Comparison of ENCODE assay signal across 2 cellular contexts in genomic region chr11:69703711-69704507, GRCh38.
TF ChIP-seq lines count a peak whose summit lies in the region.

Gene FGF19, minus strand, starts transcription at chr11:69704022. Its CDS starts 146 bp downstream, at chr11:69703876.

TF ChIP-seq in HEK293, 187 proteins besides CTCF, POLR2A, EP300 and RAD21:
- 0 out of 2 replicates have a peak, but pooled peaks have one; percentile 23 for TF ChIP-seq EGR2 (tag by site-specific recombination; IDR thresholded peaks at IDR 0.05; ENCODE audit: low read depth)
- peak; percentile 57; the same call in 1 of the 2 replicates for TF ChIP-seq GLIS1 (tag by site-specific recombination; IDR thresholded peaks at IDR 0.05)
- peak; percentile 67 for TF ChIP-seq ZFHX2 (tag by site-specific recombination; conservative IDR thresholded peaks at IDR 0.05)
- TF ChIP-seq ZNF211 (tag by site-specific recombination; IDR thresholded peaks at IDR 0.05; ENCODE audit: low read depth): no peak
- TF ChIP-seq ZBTB20 (tag by site-specific recombination; IDR thresholded peaks at IDR 0.05): peak; percentile 27; the same call in 1 of the 2 replicates
- peak; percentile 80 for TF ChIP-seq GLIS2 (tag by site-specific recombination; IDR thresholded peaks at IDR 0.05)
- no peak for TF ChIP-seq ZNF785 (tag by site-specific recombination; IDR thresholded peaks at IDR 0.05)
- TF ChIP-seq KLF1 (tag by site-specific recombination; IDR thresholded peaks at IDR 0.05): peak; percentile 33; the same call in 1 of the 2 replicates

TF ChIP-seq in K562, 482 proteins besides CTCF, POLR2A, EP300 and RAD21:
- TF ChIP-seq, protein P1, sequence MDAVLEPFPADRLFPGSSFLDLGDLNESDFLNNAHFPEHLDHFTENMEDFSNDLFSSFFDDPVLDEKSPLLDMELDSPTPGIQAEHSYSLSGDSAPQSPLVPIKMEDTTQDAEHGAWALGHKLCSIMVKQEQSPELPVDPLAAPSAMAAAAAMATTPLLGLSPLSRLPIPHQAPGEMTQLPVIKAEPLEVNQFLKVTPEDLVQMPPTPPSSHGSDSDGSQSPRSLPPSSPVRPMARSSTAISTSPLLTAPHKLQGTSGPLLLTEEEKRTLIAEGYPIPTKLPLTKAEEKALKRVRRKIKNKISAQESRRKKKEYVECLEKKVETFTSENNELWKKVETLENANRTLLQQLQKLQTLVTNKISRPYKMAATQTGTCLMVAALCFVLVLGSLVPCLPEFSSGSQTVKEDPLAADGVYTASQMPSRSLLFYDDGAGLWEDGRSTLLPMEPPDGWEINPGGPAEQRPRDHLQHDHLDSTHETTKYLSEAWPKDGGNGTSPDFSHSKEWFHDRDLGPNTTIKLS (IDR thresholded peaks at IDR 0.05; ENCODE audit: borderline replicate concordance, low read depth): no peak
- TF ChIP-seq XRCC4 (IDR thresholded peaks at IDR 0.05; ENCODE audit: extremely low read depth, insufficient read depth, insufficient read length) (no peak), ZNF140 (CRISPR knock-in tag; IDR thresholded peaks at IDR 0.05) (no peak), ZNF76 (CRISPR knock-in tag; IDR thresholded peaks at IDR 0.05; ENCODE audit: borderline replicate concordance) (no peak), ZC3H4 (CRISPR knock-in tag; IDR thresholded peaks at IDR 0.05; ENCODE audit: borderline replicate concordance) (no peak), ETV5 (CRISPR knock-in tag; IDR thresholded peaks at IDR 0.05; ENCODE audit: low read depth) (no peak), CHD4 (IDR thresholded peaks at IDR 0.05; ENCODE audit: insufficient read depth, insufficient replicate concordance, low read depth, low read length, poor library complexity, severe bottlenecking) (no peak), CHD2 (IDR thresholded peaks at IDR 0.05; ENCODE audit: low read depth, low read length) (no peak), EWSR1 (IDR thresholded peaks at IDR 0.05; ENCODE audit: borderline replicate concordance, low read depth, partially characterized antibody) (no peak)
- TF ChIP-seq, protein P2, sequence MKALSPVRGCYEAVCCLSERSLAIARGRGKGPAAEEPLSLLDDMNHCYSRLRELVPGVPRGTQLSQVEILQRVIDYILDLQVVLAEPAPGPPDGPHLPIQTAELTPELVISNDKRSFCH (CRISPR knock-in tag; IDR thresholded peaks at IDR 0.05): no peak
- TF ChIP-seq, protein P2 (tag; IDR thresholded peaks at IDR 0.05): no peak
- TF ChIP-seq, protein P3, sequence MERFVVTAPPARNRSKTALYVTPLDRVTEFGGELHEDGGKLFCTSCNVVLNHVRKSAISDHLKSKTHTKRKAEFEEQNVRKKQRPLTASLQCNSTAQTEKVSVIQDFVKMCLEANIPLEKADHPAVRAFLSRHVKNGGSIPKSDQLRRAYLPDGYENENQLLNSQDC (CRISPR knock-in tag; IDR thresholded peaks at IDR 0.05): no peak
- TF ChIP-seq, protein P4, sequence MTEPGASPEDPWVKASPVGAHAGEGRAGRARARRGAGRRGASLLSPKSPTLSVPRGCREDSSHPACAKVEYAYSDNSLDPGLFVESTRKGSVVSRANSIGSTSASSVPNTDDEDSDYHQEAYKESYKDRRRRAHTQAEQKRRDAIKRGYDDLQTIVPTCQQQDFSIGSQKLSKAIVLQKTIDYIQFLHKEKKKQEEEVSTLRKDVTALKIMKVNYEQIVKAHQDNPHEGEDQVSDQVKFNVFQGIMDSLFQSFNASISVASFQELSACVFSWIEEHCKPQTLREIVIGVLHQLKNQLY (CRISPR knock-in tag; conservative IDR thresholded peaks at IDR 0.05): no peak
